ENCODE assay signal across 9 cellular contexts in the genomic region with DNA sequence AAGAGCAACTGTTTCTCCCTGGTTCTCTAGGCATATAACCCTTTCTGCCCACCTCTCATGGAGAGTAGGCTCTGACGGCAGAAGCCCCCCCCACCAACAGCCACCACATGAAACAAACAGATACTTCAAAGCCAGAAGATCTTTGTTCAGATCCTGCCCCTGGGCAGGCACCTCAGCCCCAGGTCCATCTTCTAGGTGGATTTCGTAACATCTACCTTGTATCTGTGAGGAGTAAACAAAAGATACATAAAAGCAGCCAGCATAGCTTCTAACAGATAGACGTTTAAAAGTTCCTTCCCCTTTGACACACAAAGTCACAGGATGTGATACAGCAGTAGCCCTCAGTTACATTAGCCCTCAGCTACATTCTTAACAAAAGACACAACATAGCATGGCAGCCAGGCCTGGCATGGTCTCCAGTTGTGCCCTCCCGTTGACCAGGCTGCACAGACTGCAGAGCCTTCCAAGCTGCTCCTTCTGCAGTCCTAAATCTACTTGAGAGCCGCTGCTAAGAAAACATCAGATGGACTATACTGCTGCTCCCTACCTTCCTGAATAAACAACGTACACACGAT. TPM values are rescaled to one million over a fixed set of nuclear protein-coding genes. Genes with fewer than 3 reads are reported as not detected.
DNase-seq lines count a peak whose midpoint lies in the region; ATAC-seq and TF ChIP-seq lines count a peak whose summit lies in the region.
"Had no signal": no experiment of that assay in that cellular context is flagged by ENCODE, and none has a peak within 500 bp of the region (broad histone marks: within the 10 kb centered on the region; RNA-seq: fewer than 3 reads in every experiment).

No MANE protein-coding gene starts in this region.

- H3K27me3 ChIP-seq in right atrium auricular region (no peaks in the 10 kb centered on the region), muscle layer of colon (ENCODE audit: control insufficient read depth in 1 of 2, insufficient read depth in 2 of 2, low read length in 2 of 2) (no peaks in the 10 kb centered on the region), aorta (ENCODE audit: control insufficient read depth in 1 of 2, insufficient read depth in 2 of 2, low read length in 1 of 2) (no peaks in the 10 kb centered on the region)

- H3K27ac ChIP-seq in right atrium auricular region (peak overlapping the region; percentile 27 to 62), muscle layer of colon (ENCODE audit: low read depth, low read length) (peak overlapping the region; percentile 77), aorta (ENCODE audit: low read depth in 1 of 2, low read length in 2 of 2) (peak overlapping the region in 1 of 2 donors; percentile 86)

- intact Hi-C loops in Right ventricle myocardium superior (cut with DNase I) (no loop called here), aorta (cut with DNase I) (no loop called here)

- no peak overlapping the region for H3K4me3 ChIP-seq in right atrium auricular region
- H3K4me3 ChIP-seq in muscle layer of colon (ENCODE audit: low read depth in 1 of 2, low read length in 2 of 2), result peak overlapping the region in 1 of 2 donors; percentile 10
- H3K4me3 ChIP-seq in aorta (ENCODE audit: low read length in 2 of 2), result no peak overlapping the region

- H3K4me1 ChIP-seq in right atrium auricular region (peaks cover 0 to 92% of the 10 kb centered on the region in 2 donors), muscle layer of colon (ENCODE audit: insufficient read depth, low read length) (peaks cover 80% of the 10 kb centered on the region), aorta (ENCODE audit: control insufficient read depth in 1 of 2, insufficient read depth in 2 of 2, low read length in 2 of 2) (peaks cover 4 to 17% of the 10 kb centered on the region in 2 donors)

- ATAC-seq in Right ventricle myocardium superior (ENCODE audit: poor library complexity) (no peak), aorta (ENCODE audit: low FRiP score) (peak; percentile 15)

- H3K4me1 Mint-ChIP-seq in brain, result peaks cover 93% of the 10 kb centered on the region

- H3K9ac ChIP-seq in muscle layer of colon (ENCODE audit: low read length), result peak overlapping the region; percentile 1

- H3K36me3 Mint-ChIP-seq in brain, result peaks cover 42% of the 10 kb centered on the region

- 15 to 16% methylated on average over 7 of the region's 7 CpGs for WGBS in aorta, 2 donors

- DNase-seq in right atrium auricular region (ENCODE audit: low spot score) (no peak), Right ventricle myocardium superior (no peak), aorta (no peak), OCI-M1 (lab: John Stamatoyannopoulos, UW) (no peak), inferior parietal cortex (ENCODE audit: extremely low spot score) (no peak)
- no peak for DNase-seq in activated CD4-positive, alpha-beta T cell treated with anti-CD3 and anti-CD28 coated beads for 1 hour
- DNase-seq: midbrain had no signal

- no peak for TF ChIP-seq CTCF in right atrium auricular region (IDR thresholded peaks at IDR 0.05)
- TF ChIP-seq CTCF in brain (conservative IDR thresholded peaks at IDR 0.05), result no peak

- no peaks in the 10 kb centered on the region for H3K9me3 ChIP-seq in right atrium auricular region
- H3K9me3 ChIP-seq in muscle layer of colon (ENCODE audit: low read length), result no peaks in the 10 kb centered on the region
- H3K9me3 ChIP-seq in aorta (ENCODE audit: control insufficient read depth, low read length), result no peaks in the 10 kb centered on the region

- peak overlapping the region; percentile 84 to 96 (median 85) for H3K27ac Mint-ChIP-seq in brain

- no peaks in the 10 kb centered on the region for H3K36me3 ChIP-seq in right atrium auricular region
- no peaks in the 10 kb centered on the region for H3K36me3 ChIP-seq in muscle layer of colon (ENCODE audit: insufficient read depth, low read length)
- no peaks in the 10 kb centered on the region for H3K36me3 ChIP-seq in aorta (ENCODE audit: control insufficient read depth in 1 of 2, insufficient read depth in 2 of 2, low read length in 1 of 2)

- peaks cover 3% of the 10 kb centered on the region for H3K27me3 Mint-ChIP-seq in brain

- H3K9me3 Mint-ChIP-seq in brain, result peaks cover 0 to 6% (median 3%) of the 10 kb centered on the region in 5 experiments

- H3K4me3 Mint-ChIP-seq in brain, result peak overlapping the region in 4 of 5 experiments; percentile 21 to 58 (median 40)

RNA-seq across cellular contexts. Expression of gene BRD4, which starts 35.4 kb away (rescaled TPM):
- 10 to 100 TPM; 23.6 to 41.0 TPM for total RNA-seq in right atrium auricular region
- 55.1 TPM for total RNA-seq in Right ventricle myocardium superior
- 46.0 TPM for polyA plus RNA-seq in brain (ENCODE audit: insufficient read depth, low read depth, low replicate concordance)
- total RNA-seq in aorta, result 100 to 1,000 TPM; 123 to 126 TPM
- 10 to 100 TPM; 12.3 to 50.6 TPM for polyA plus RNA-seq in aorta
